ENCODE assay signal across 1 cellular context in the genomic region with DNA sequence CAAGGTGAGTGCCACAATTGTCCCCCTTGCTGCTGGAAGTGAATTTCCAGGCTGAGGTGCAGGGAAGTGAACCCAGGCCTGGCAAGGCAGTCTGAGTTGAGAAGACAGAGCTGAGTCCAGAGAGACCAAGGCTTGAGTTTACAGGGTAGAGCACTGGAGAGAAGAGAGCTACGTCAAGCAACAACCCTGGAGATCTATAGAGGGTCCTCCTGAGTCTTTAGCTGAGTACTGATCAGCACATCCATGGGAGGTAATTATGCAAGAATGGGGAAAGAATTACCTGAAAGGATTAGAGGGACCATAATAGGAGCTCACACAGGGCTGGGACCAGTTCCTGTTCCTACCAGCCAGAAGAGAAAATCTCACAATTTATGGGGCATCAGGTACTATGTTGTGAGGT.
A peak's percentile ranks its signal among the peaks of the same experiment; 100 is the strongest.
TF ChIP-seq lines count a peak whose summit lies in the region.

No MANE protein-coding gene starts in this region.

TF ChIP-seq in GM23338, 12 proteins besides CTCF, POLR2A, EP300 and RAD21 (continued from another document):
- TF ChIP-seq ZNF462 (CRISPR knock-in tag; IDR thresholded peaks at IDR 0.05), result peak; percentile 94
